1 cellular context compared by ENCODE assay signal in genomic region chr16:57092786-57093301, GRCh38.
TF ChIP-seq lines count a peak whose summit lies in the region.

No MANE protein-coding gene starts in this region.

TF ChIP-seq in IMR-90, 13 proteins besides CTCF, POLR2A, EP300 and RAD21 (continued from another document):
- TF ChIP-seq, protein P1, sequence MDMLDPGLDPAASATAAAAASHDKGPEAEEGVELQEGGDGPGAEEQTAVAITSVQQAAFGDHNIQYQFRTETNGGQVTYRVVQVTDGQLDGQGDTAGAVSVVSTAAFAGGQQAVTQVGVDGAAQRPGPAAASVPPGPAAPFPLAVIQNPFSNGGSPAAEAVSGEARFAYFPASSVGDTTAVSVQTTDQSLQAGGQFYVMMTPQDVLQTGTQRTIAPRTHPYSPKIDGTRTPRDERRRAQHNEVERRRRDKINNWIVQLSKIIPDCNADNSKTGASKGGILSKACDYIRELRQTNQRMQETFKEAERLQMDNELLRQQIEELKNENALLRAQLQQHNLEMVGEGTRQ (IDR thresholded peaks at IDR 0.05; ENCODE audit: low read depth, low read length), result no peak
- TF ChIP-seq SMC3 (IDR thresholded peaks at IDR 0.05; ENCODE audit: low read depth, low read length), result no peak
- TF ChIP-seq MAFK (IDR thresholded peaks at IDR 0.05; ENCODE audit: low read depth, low read length), result no peak
- TF ChIP-seq CEBPB (IDR thresholded peaks at IDR 0.05; ENCODE audit: low read depth, low read length), result no peak
- TF ChIP-seq NFE2L2 (IDR thresholded peaks at IDR 0.05; ENCODE audit: low read depth, low read length), result no peak
- no peak for TF ChIP-seq MAZ (IDR thresholded peaks at IDR 0.05; ENCODE audit: borderline replicate concordance, low read depth, low read length)
- no peak for TF ChIP-seq FOS (IDR thresholded peaks at IDR 0.05; ENCODE audit: low read depth, low read length)
- no peak for TF ChIP-seq RFX5 (IDR thresholded peaks at IDR 0.05; ENCODE audit: low read depth, low read length)
TF ChIP-seq in IMR-90: peak in this region for 0.
